17 cellular contexts compared by ENCODE assay signal in genomic region chr14:74976264-74977113, GRCh38. TPM values are rescaled to one million over a fixed set of nuclear protein-coding genes. Genes with fewer than 3 reads are reported as not detected.
DNase-seq lines count a peak whose midpoint lies in the region; ATAC-seq lines count a peak whose summit lies in the region.
"Had no signal": no experiment of that assay in that cellular context is flagged by ENCODE, and none has a peak within 500 bp of the region (broad histone marks: within the 10 kb centered on the region; RNA-seq: fewer than 3 reads in every experiment).

No MANE protein-coding gene starts in this region.

- H3K27me3 Mint-ChIP-seq in T-helper 17 cell = no peaks in the 10 kb centered on the region

- peaks cover 10% of the 10 kb centered on the region for H3K4me1 Mint-ChIP-seq in T-helper 17 cell

- H3K36me3 Mint-ChIP-seq in T-helper 17 cell (ENCODE audit: low read depth) = no peaks in the 10 kb centered on the region

- ATAC-seq in left ventricle myocardium superior (no peak), T-helper 17 cell (no peak)
- ATAC-seq: A549, HepG2 had no signal

- intact Hi-C loops in cardiac septum (cut with DNase I) (no loop called here), left ventricle myocardium superior (cut with micrococcal nuclease) (no loop called here)

- DNase-seq in cardiac septum (ENCODE audit: low spot score) (peak; percentile 39), left ventricle myocardium superior (no peak), T-helper 17 cell (no peak), iPS-NIHi7 (ENCODE audit: extremely low spot score) (peak; percentile 4), ureter (ENCODE audit: low spot score) (peak; percentile 32), NCI-H1436 treated with DMSO at 0.1 percent for 48 hours (lab: John Stamatoyannopoulos, UW) (no peak), ecto neural progenitor cell (ENCODE audit: low spot score) (no peak), UCSD-AML1 (lab: John Stamatoyannopoulos, UW; ENCODE audit: unreplicated experiment) (no peak)
- DNase-seq: GM23248, KG1, NCI-H1436, NCI-H2081, NCI-H510A treated with DMSO at 0.1 percent for 48 hours, NCI-H82 had no signal

- H3K27ac Mint-ChIP-seq in T-helper 17 cell = peak overlapping the region; percentile 72

- H3K9me3 ChIP-seq in T-helper 17 cell (ENCODE audit: control insufficient read depth, low read length, poor library complexity, severe bottlenecking) = no peaks in the 10 kb centered on the region
- H3K9me3 ChIP-seq: A549 had no signal

- peak overlapping the region; percentile 31 for H3K4me3 Mint-ChIP-seq in T-helper 17 cell

RNA-seq across cellular contexts. Expression of gene PGF, which starts 21.1 kb away (rescaled TPM):
- 9.4 TPM for total RNA-seq in cardiac septum
- 4.9 TPM for total RNA-seq in left ventricle myocardium superior
- not detected for total RNA-seq in T-helper 17 cell
- total RNA-seq in ureter = 4.4 TPM

RNA-seq across cellular contexts. Expression of gene EIF2B2, which starts 26.2 kb away (rescaled TPM):
- total RNA-seq in cardiac septum (36.4 TPM), left ventricle myocardium superior (34.5 TPM), T-helper 17 cell (10 to 100 TPM; 22.9 to 25.9 TPM), ureter (39.2 TPM)

RNA-seq across cellular contexts. Expression of gene RPS6KL1, which starts 53.4 kb away (rescaled TPM):
- total RNA-seq in cardiac septum = 19.8 TPM
- total RNA-seq in left ventricle myocardium superior = 18.6 TPM
- total RNA-seq in T-helper 17 cell = 1 to 10 TPM; 1.0 to 1.9 TPM
- 10.7 TPM for total RNA-seq in ureter
- total RNA-seq: M059J had no signal

Comparison
In these comparisons a context has a peak if more than half of its experiments do, and no peak if none do; other contexts are left out.
1. DNase-seq: peak in cardiac septum (single experiment), iPS-NIHi7 (single experiment) and ureter (single experiment); none in left ventricle myocardium superior (single experiment), T-helper 17 cell (0 of 3), NCI-H1436 treated with DMSO at 0.1 percent for 48 hours (single experiment), ecto neural progenitor cell (single experiment) and UCSD-AML1 (single experiment).